17 cellular contexts compared by ENCODE assay signal in genomic region chr14:58947156-58947555, GRCh38.
DNase-seq lines count a peak whose midpoint lies in the region; ATAC-seq and TF ChIP-seq lines count a peak whose summit lies in the region.
"Had no signal": no experiment of that assay in that cellular context is flagged by ENCODE, and none has a peak within 500 bp of the region (broad histone marks: within the 10 kb centered on the region; RNA-seq: fewer than 3 reads in every experiment).

No MANE protein-coding gene starts in this region.

- H3K27me3 ChIP-seq in brain microvascular endothelial cell (replicated peaks) (no peaks in the 10 kb centered on the region), neural cell (ENCODE audit: insufficient read depth, low read depth, low read length) (no peaks in the 10 kb centered on the region), right cardiac atrium (ENCODE audit: control insufficient read depth, insufficient read depth) (no peaks in the 10 kb centered on the region)
- H3K27me3 ChIP-seq: BLaER1 had no signal

- H2AFZ ChIP-seq in neural cell (ENCODE audit: low read depth, low read length): no peak overlapping the region
- H2AFZ ChIP-seq: GM23338 had no signal

- no peaks in the 10 kb centered on the region for H4K20me1 ChIP-seq in neural cell (ENCODE audit: insufficient read depth)
- H4K20me1 ChIP-seq: BLaER1 had no signal

- peak; percentile 2 for DNase-seq in A172 (ENCODE audit: low spot score)
- peak; percentile 23 for DNase-seq in amniotic epithelial cell (ENCODE audit: low read depth)
- DNase-seq in brain microvascular endothelial cell: peak; percentile 51
- DNase-seq in amniotic stem cell (lab: John Stamatoyannopoulos, UW): no peak
- no peak for DNase-seq in NCI-H146 (lab: John Stamatoyannopoulos, UW)
- no peak for DNase-seq in right cardiac atrium
- DNase-seq: AML-193; Caco-2; CD8-positive, alpha-beta memory T cell had no signal

- 80% methylated on average over 4 of the region's 4 CpGs for WGBS in right cardiac atrium

- H3K79me2 ChIP-seq in neural cell (replicated peaks; ENCODE audit: insufficient read depth, low read length): no peaks in the 10 kb centered on the region

- H3K27ac ChIP-seq in brain microvascular endothelial cell (no peak overlapping the region), neural cell (ENCODE audit: low read length) (peak overlapping the region; percentile 97), right cardiac atrium (ENCODE audit: low read length) (no peak overlapping the region)
- H3K27ac ChIP-seq: 22Rv1, BLaER1 had no signal

- no peak for TF ChIP-seq EP300 in neural cell (conservative IDR thresholded peaks at IDR 0.05; ENCODE audit: poor library complexity, severe bottlenecking)

- no peaks in the 10 kb centered on the region for H3K4me1 ChIP-seq in right cardiac atrium (ENCODE audit: control insufficient read depth, insufficient read depth, low read length)
- H3K4me1 ChIP-seq: BLaER1, Caco-2, HAP-1 had no signal

- TF ChIP-seq CTCF in brain microvascular endothelial cell (IDR thresholded peaks at IDR 0.05; ENCODE audit: low read depth, low read length, missing control alignments): no peak
- TF ChIP-seq CTCF in neural cell (IDR thresholded peaks at IDR 0.05; ENCODE audit: poor library complexity, severe bottlenecking): no peak

- H3K9me3 ChIP-seq in neural cell (ENCODE audit: low read length): no peaks in the 10 kb centered on the region
- H3K9me3 ChIP-seq in right cardiac atrium (ENCODE audit: control insufficient read depth, low read length): no peaks in the 10 kb centered on the region
- H3K9me3 ChIP-seq: HAP-1 had no signal

- no peak for ATAC-seq in GM18502 (IDR thresholded peaks at IDR 0.05; ENCODE audit: poor library complexity, unreplicated experiment)
- no peak for ATAC-seq in right cardiac atrium
- ATAC-seq: GM12878, GM23338, HepG2 had no signal

- no peak overlapping the region for H3K4me2 ChIP-seq in neural cell (ENCODE audit: low read length)
- H3K4me2 ChIP-seq: BLaER1, GM23338 had no signal

- H3K4me3 ChIP-seq in brain microvascular endothelial cell (ENCODE audit: low read depth, low read length) (no peak overlapping the region), neural cell (ENCODE audit: low read length) (peak overlapping the region; percentile 55), right cardiac atrium (ENCODE audit: low read length) (no peak overlapping the region)
- H3K4me3 ChIP-seq: BLaER1, GM12878, GM23338, HAP-1 had no signal

- H3K36me3 ChIP-seq in brain microvascular endothelial cell (replicated peaks) (no peaks in the 10 kb centered on the region), neural cell (ENCODE audit: insufficient read depth, low read length) (no peaks in the 10 kb centered on the region)
- H3K36me3 ChIP-seq: BLaER1, HAP-1 had no signal

- peaks cover 15% of the 10 kb centered on the region for H3F3A ChIP-seq in neural cell (ENCODE audit: insufficient read depth, low read length, poor library complexity, severe bottlenecking)

- intact Hi-C loops in right cardiac atrium (cut with DNase I): loop anchor here in 1 of 4 donors (2.0 kb wide), 1 partner anchor 40 kb away; no protein-coding TSS in a partner anchor

- in situ Hi-C loops in brain microvascular endothelial cell (cut with HindIII; ENCODE audit: low pct_ligation_motif_present, low sequenced_read_pairs): no loop called here

- H3K9ac ChIP-seq in neural cell (ENCODE audit: low read length): peak overlapping the region; percentile 71
- H3K9ac ChIP-seq: BLaER1 had no signal

- H3K9me2 ChIP-seq in neural cell (ENCODE audit: insufficient read depth, low read length): no peaks in the 10 kb centered on the region

- TF ChIP-seq RAD21 in neural cell (conservative IDR thresholded peaks at IDR 0.05): no peak

TF ChIP-seq in neural cell, 6 proteins besides CTCF, POLR2A, EP300 and RAD21:
- TF ChIP-seq POLR2AphosphoS5 (IDR thresholded peaks at IDR 0.05): no peak
- TF ChIP-seq MXI1 (conservative IDR thresholded peaks at IDR 0.05; ENCODE audit: poor library complexity, severe bottlenecking): no peak
- TF ChIP-seq TAF1 (IDR thresholded peaks at IDR 0.05; ENCODE audit: low read depth): no peak
- no peak for TF ChIP-seq SMC3 (conservative IDR thresholded peaks at IDR 0.05; ENCODE audit: poor library complexity)
- TF ChIP-seq REST (IDR thresholded peaks at IDR 0.05; ENCODE audit: borderline replicate concordance): no peak
- no peak for TF ChIP-seq EZH2 (IDR thresholded peaks at IDR 0.05; ENCODE audit: borderline replicate concordance, insufficient read depth, low read length, poor library complexity, severe bottlenecking)
TF ChIP-seq in neural cell: peak in this region for 0.

Comparison
In these comparisons a context has a peak if more than half of its experiments do, and no peak if none do; other contexts are left out.
1. DNase-seq: peak in A172 (single experiment), amniotic epithelial cell (single experiment) and brain microvascular endothelial cell (single experiment); none in amniotic stem cell (single experiment), NCI-H146 (single experiment) and right cardiac atrium (0 of 3).